In genomic region chr19:5001547-5002131, GRCh38 we compare ENCODE assay signal across 8 cellular contexts. TPM values are rescaled to one million over a fixed set of nuclear protein-coding genes. Genes with fewer than 3 reads are reported as not detected.
DNase-seq lines count a peak whose midpoint lies in the region; ATAC-seq and TF ChIP-seq lines count a peak whose summit lies in the region.

No MANE protein-coding gene starts in this region.

- CTCF ChIA-PET in Caco-2 (lab: Charles Lee): interaction anchor here (0.5 to 2.4 kb wide), 7 partner anchors 26 to 174 kb away, joined by 3 to 13 read pairs (median 5); partner anchors contain the start of genes KDM4B and PLIN3

- H3K4me3 Mint-ChIP-seq in Caco-2 (ENCODE audit: unreplicated experiment) (no peak overlapping the region), endothelial cell (ENCODE audit: unreplicated experiment) (no peak overlapping the region), neural crest cell (no peak overlapping the region)

- H3K9me3 ChIP-seq in Caco-2: no peaks in the 10 kb centered on the region

- H3K4me1 ChIP-seq in Caco-2: peaks cover 17% of the 10 kb centered on the region; the same call in 1 of the 2 replicates

- H3K27ac Mint-ChIP-seq in Caco-2 (ENCODE audit: unreplicated experiment) (peak overlapping the region; percentile 28), endothelial cell (ENCODE audit: unreplicated experiment) (no peak overlapping the region), neural crest cell (ENCODE audit: unreplicated experiment) (no peak overlapping the region)

- DNase-seq in Caco-2: peak in 1 of 2 experiments; percentile 59
- DNase-seq in HS-5 (ENCODE audit: low read depth): peak; percentile 26
- peak; percentile 38 for DNase-seq in UCSD-AML1 (lab: John Stamatoyannopoulos, UW; ENCODE audit: unreplicated experiment)
- peak; percentile 65 for DNase-seq in endothelial cell (ENCODE audit: low spot score)
- DNase-seq in neural crest cell (ENCODE audit: low read depth, low spot score): peak; percentile 36
- DNase-seq in effector CD4-positive, alpha-beta T cell: no peak

- H3K36me3 Mint-ChIP-seq in Caco-2 (ENCODE audit: insufficient read depth, unreplicated experiment) (no peaks in the 10 kb centered on the region), endothelial cell (ENCODE audit: low read depth, unreplicated experiment) (peaks cover 7% of the 10 kb centered on the region), neural crest cell (ENCODE audit: low read depth) (peaks cover 11% of the 10 kb centered on the region)

- TF ChIP-seq CTCF in Caco-2 (IDR thresholded peaks at IDR 0.05; ENCODE audit: insufficient read depth in 1 of 2, low read depth in 1 of 2, low read length in 1 of 2, severe bottlenecking in 1 of 2, unreplicated experiment in 1 of 2): peak; percentile 66 to 76
- TF ChIP-seq CTCF in endothelial cell (IDR thresholded peaks at IDR 0.05; ENCODE audit: unreplicated experiment): peak; percentile 66
- TF ChIP-seq CTCF in neural crest cell (conservative IDR thresholded peaks at IDR 0.05): peak; percentile 75

- H3K36me3 ChIP-seq in Caco-2 (ENCODE audit: control insufficient read depth, insufficient read depth, low read length): no peaks in the 10 kb centered on the region

- no TSS peak for BruUV-seq in Caco-2 (replicated peaks; lab: Mats Ljungman, UMichigan)

- H3K4me1 Mint-ChIP-seq in Caco-2 (ENCODE audit: low read depth, unreplicated experiment): peaks cover 8% of the 10 kb centered on the region
- H3K4me1 Mint-ChIP-seq in endothelial cell (ENCODE audit: unreplicated experiment): no peaks in the 10 kb centered on the region
- H3K4me1 Mint-ChIP-seq in neural crest cell: no peaks in the 10 kb centered on the region

- H3K27me3 Mint-ChIP-seq in Caco-2 (ENCODE audit: insufficient read depth, unreplicated experiment) (no peaks in the 10 kb centered on the region), endothelial cell (ENCODE audit: unreplicated experiment) (peaks cover 4% of the 10 kb centered on the region), neural crest cell (ENCODE audit: low read depth) (no peaks in the 10 kb centered on the region)

- H3K9me3 Mint-ChIP-seq in Caco-2 (ENCODE audit: unreplicated experiment) (no peaks in the 10 kb centered on the region), endothelial cell (ENCODE audit: unreplicated experiment) (no peaks in the 10 kb centered on the region), neural crest cell (peaks cover 3% of the 10 kb centered on the region)

- intact Hi-C loops in Caco-2 (cut with micrococcal nuclease; ENCODE audit: unreplicated experiment): loop anchor here (1.0 kb wide), 1 partner anchor 30 kb away; no protein-coding TSS in a partner anchor

- H3K4me3 ChIP-seq in Caco-2 (ENCODE audit: low read depth, low read length): no peak overlapping the region

- POLR2A ChIA-PET in Caco-2 (lab: Charles Lee): no interaction called here

- H3K27me3 ChIP-seq in Caco-2 (replicated peaks; ENCODE audit: control insufficient read depth, insufficient read depth, low read length): no peaks in the 10 kb centered on the region

- ATAC-seq in HG02981 (IDR thresholded peaks at IDR 0.05; ENCODE audit: unreplicated experiment): no peak
- ATAC-seq in HG02970 (IDR thresholded peaks at IDR 0.05; ENCODE audit: low FRiP score, unreplicated experiment): no peak

RNA-seq across cellular contexts. Expression of gene KDM4B, which starts 32.7 kb away (rescaled TPM):
- 27.4 and 30.9 TPM in 2 replicates for total RNA-seq in Caco-2 (2022)
- 42.4 TPM for total RNA-seq in endothelial cell (ENCODE audit: unreplicated experiment)
- total RNA-seq in neural crest cell: 43.3 and 45.4 TPM in 2 replicates
